In the genomic region with DNA sequence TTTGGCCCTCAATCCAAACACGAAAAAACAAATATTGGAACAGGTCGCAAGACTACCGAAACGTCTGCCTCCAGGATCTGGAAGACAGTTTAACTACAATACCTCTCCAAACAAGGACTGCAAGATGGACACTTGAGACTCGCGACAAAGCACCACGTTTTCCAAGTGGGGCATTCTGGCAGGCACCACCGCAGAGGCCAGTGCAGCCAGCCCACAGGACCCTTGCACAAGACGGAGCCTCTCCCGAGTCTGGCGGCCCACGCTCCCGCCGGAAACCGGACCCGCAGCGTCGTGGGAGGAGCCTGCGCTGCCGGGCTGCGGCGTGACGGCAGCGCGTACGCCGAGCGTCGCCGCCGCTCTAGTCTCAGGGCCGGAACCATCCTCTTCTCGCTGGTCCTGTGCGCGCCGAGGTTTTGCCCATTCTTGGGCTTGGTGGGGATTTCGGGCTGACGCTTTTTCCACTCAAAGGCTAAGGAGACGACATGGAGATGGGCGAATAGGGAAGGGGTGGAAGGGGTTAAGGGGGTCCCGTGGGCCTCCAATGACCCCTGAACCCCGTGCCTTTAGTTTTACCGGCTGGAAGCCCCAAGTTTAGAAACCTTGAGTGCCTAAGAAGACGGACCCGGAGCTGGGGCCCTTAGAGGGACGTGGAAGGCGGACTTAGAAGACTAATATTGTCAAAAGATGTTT, we compare ENCODE assay signal across 8 cellular contexts. TPM values are rescaled to one million over a fixed set of nuclear protein-coding genes. Genes with fewer than 3 reads are reported as not detected.
A peak's percentile ranks its signal among the peaks of the same experiment; 100 is the strongest.
DNase-seq lines count a peak whose midpoint lies in the region; ATAC-seq and TF ChIP-seq lines count a peak whose summit lies in the region.

A gene (minus strand): TSS at position 283 of the 690 bp plus-strand sequence. CDS start 109 bp downstream, at position 174.

- peak; percentile 98 for DNase-seq in Daoy (ENCODE audit: low read depth)
- DNase-seq in Karpas-422: peak; percentile 95
- DNase-seq in SHP77 (lab: John Stamatoyannopoulos, UW): peak; percentile 55 to 76
- DNase-seq in activated effector memory CD4-positive, alpha-beta T cell treated with anti-CD3 and anti-CD28 coated beads, Interleukin-2, amount 50 U/mL, for 16 hours: peak; percentile 92
- DNase-seq in foreskin fibroblast: peak; percentile 85 to 95
- peak; percentile 76 for DNase-seq in neural progenitor cell (ENCODE audit: low spot score)
- peak; percentile 67 for DNase-seq in stromal cell of bone marrow (ENCODE audit: low read depth)

- peak within 1 kb of the TSS; percentile 99 for H3K27ac Mint-ChIP-seq in neural progenitor cell

- peak within 1 kb of the TSS; percentile 37; the same call in 1 of the 2 replicates for H3K27ac ChIP-seq in Karpas-422 (ENCODE audit: low read length)
- no peak within 1 kb of the TSS for H3K27ac ChIP-seq in neural progenitor cell

- H3K9me3 Mint-ChIP-seq in neural progenitor cell: peaks cover 11% of the 10 kb centered on the region

- no peaks in the 10 kb centered on the region for H4K20me1 ChIP-seq in Karpas-422 (ENCODE audit: insufficient read depth, low read depth, low read length)
- no peaks in the 10 kb centered on the region for H4K20me1 ChIP-seq in neural progenitor cell (ENCODE audit: low read depth)

- H3K4me1 ChIP-seq in Karpas-422 (ENCODE audit: low read length) (peaks cover 19% of the 10 kb centered on the region), neural progenitor cell (no peaks in the 10 kb centered on the region)

- H3K9ac ChIP-seq in Karpas-422 (ENCODE audit: low read length): peak within 1 kb of the TSS; percentile 86
- H3K9ac ChIP-seq in neural progenitor cell: peak within 1 kb of the TSS; percentile 82

- peak within 1 kb of the TSS; percentile 60; the same call in 1 of the 2 replicates for H2AFZ ChIP-seq in Karpas-422 (ENCODE audit: low read length)
- peak within 1 kb of the TSS; percentile 95 for H2AFZ ChIP-seq in neural progenitor cell (replicated peaks)

- H3K4me3 ChIP-seq in Karpas-422 (ENCODE audit: low read length): peak within 1 kb of the TSS; percentile 88
- H3K4me3 ChIP-seq in foreskin fibroblast (ENCODE audit: low read depth in 1 of 2, low read length in 2 of 2): peak within 1 kb of the TSS; percentile 74 to 99
- H3K4me3 ChIP-seq in neural progenitor cell: peak within 1 kb of the TSS; percentile 85

- H3K79me2 ChIP-seq in Karpas-422 (ENCODE audit: low read length): peaks cover 48% of the 10 kb centered on the region
- peaks cover 28% of the 10 kb centered on the region for H3K79me2 ChIP-seq in neural progenitor cell (ENCODE audit: low read depth)

- peak within 1 kb of the TSS; percentile 90 for H3K4me2 ChIP-seq in Karpas-422 (ENCODE audit: low read depth, low read length, poor library complexity, severe bottlenecking)
- H3K4me2 ChIP-seq in neural progenitor cell: peak within 1 kb of the TSS; percentile 77

- TF ChIP-seq CTCF in foreskin fibroblast (IDR thresholded peaks at IDR 0.05; ENCODE audit: low read depth, low read length): no peak
- no peak for TF ChIP-seq CTCF in neural progenitor cell (IDR thresholded peaks at IDR 0.05)

- no peaks in the 10 kb centered on the region for H3K27me3 ChIP-seq in Karpas-422 (ENCODE audit: low read length)
- H3K27me3 ChIP-seq in neural progenitor cell: no peaks in the 10 kb centered on the region

- H3K4me3 Mint-ChIP-seq in neural progenitor cell: peak within 1 kb of the TSS; percentile 95

- H3K4me1 Mint-ChIP-seq in neural progenitor cell: peaks cover 22% of the 10 kb centered on the region

- H3K36me3 Mint-ChIP-seq in neural progenitor cell: peaks cover 9% of the 10 kb centered on the region

- no peaks in the 10 kb centered on the region for H3K9me2 ChIP-seq in Karpas-422 (replicated peaks; ENCODE audit: insufficient read depth, low read length)

- no peaks in the 10 kb centered on the region for H3F3A ChIP-seq in neural progenitor cell (ENCODE audit: low read depth)

- H3K36me3 ChIP-seq in Karpas-422 (ENCODE audit: insufficient read depth, low read length): peaks cover 29% of the 10 kb centered on the region
- no peaks in the 10 kb centered on the region for H3K36me3 ChIP-seq in neural progenitor cell

- peak; percentile 100 for ATAC-seq in GM21825 (IDR thresholded peaks at IDR 0.05; ENCODE audit: unreplicated experiment)

- H3K9me3 ChIP-seq in Karpas-422 (ENCODE audit: low read length): no peaks in the 10 kb centered on the region
- no peaks in the 10 kb centered on the region for H3K9me3 ChIP-seq in neural progenitor cell (ENCODE audit: low read depth)

- peaks cover 7% of the 10 kb centered on the region for H3K27me3 Mint-ChIP-seq in neural progenitor cell (ENCODE audit: insufficient read depth, low read depth)

RNA-seq across cellular contexts. Expression of the gene that starts here (rescaled TPM):
- total RNA-seq in Daoy (2014; rRNA removed; shearing (Covaris generic)): 94.9 and 98.7 TPM in 2 replicates
- 21.9 and 50.8 TPM in 2 replicates for total RNA-seq in Karpas-422 (2014; rRNA removed; shearing (Covaris generic); ENCODE audit: low replicate concordance)
- total RNA-seq in neural progenitor cell (ENCODE audit: low replicate concordance): 14.4 and 14.9 TPM in 2 replicates
